12 cellular contexts compared by ENCODE assay signal in the genomic region with DNA sequence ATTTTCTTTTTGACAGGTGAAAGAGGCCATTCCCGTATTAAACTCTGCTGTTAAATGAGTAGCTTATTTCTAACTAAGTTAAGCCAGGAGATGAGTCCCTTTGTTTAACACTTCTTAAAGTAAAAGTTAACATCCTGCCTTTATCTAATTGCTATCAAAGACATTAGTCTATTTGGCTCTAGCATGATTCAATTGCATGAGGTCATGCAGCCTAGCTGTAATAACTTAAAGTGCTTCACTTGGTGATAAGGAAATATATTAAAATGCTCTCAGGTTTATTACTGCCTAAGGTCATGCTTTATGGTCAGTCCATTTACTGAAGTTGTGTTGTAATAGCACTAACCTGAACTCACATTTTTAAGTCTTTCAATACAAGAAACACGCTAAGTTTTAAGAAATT.
"Had no signal": no experiment of that assay in that cellular context is flagged by ENCODE, and none has a peak within 500 bp of the region (broad histone marks: within the 10 kb centered on the region; RNA-seq: fewer than 3 reads in every experiment).

No MANE protein-coding gene starts in this region.

- H3K4me3 ChIP-seq: dorsolateral prefrontal cortex, lung, smooth muscle cell had no signal

- DNase-seq: activated effector memory CD4-positive, alpha-beta T cell treated with Interleukin-2 at 50 U/mL for 16 hours; activated T-cell treated with anti-CD3 and anti-CD28 coated beads, Interleukin-2, amount 50 U/mL, for 1 hour; amygdala; brain microvascular endothelial cell; dorsolateral prefrontal cortex; hippocampal formation; midbrain; naive thymus-derived CD4-positive, alpha-beta T cell; right cardiac atrium; T-helper 2 cell had no signal

- H3K36me3 ChIP-seq: brain microvascular endothelial cell had no signal

- H3K27me3 ChIP-seq: brain microvascular endothelial cell, dorsolateral prefrontal cortex had no signal

- H3K27ac ChIP-seq: brain microvascular endothelial cell, dorsolateral prefrontal cortex had no signal

- ATAC-seq: naive thymus-derived CD4-positive, alpha-beta T cell; right cardiac atrium had no signal
